In the genomic region with DNA sequence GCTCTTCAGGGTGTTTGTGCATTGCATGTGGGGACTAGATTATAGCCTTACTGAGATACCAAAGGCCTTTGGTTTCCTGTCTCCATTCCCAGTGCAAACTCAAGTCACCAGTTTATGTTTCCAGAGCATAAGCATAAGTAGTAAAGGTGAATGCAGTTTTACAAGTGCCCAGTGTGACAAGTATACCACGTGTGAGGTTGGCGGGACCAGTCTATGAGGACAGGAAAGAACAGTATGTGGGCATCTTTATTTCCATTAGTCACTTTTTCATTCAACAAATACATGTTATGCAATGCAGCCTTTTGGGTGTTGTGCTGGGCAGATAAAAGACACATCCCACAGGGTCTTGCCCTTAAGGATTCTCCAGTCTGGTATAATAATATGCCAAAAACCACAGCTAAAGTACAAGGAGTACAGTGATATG, we compare ENCODE assay signal across 8 cellular contexts.
DNase-seq lines count a peak whose midpoint lies in the region; ATAC-seq and TF ChIP-seq lines count a peak whose summit lies in the region.

No MANE protein-coding gene starts in this region.

- no peak for ATAC-seq in HG03571 (IDR thresholded peaks at IDR 0.05; ENCODE audit: unreplicated experiment)
- no peak for ATAC-seq in GM19328 (IDR thresholded peaks at IDR 0.05; ENCODE audit: unreplicated experiment)
- no peak for ATAC-seq in HG03342 (IDR thresholded peaks at IDR 0.05; ENCODE audit: unreplicated experiment)

- no peaks in the 10 kb centered on the region for H3K27me3 ChIP-seq in BLaER1 treated with 17β-estradiol and CSF1 and Interleukin-3, amounts not matched to agents 10 nM and 100 nM
- no peaks in the 10 kb centered on the region for H3K27me3 ChIP-seq in colonic mucosa
- no peaks in the 10 kb centered on the region for H3K27me3 ChIP-seq in osteoblast (ENCODE audit: insufficient read depth, low read length)

- H3K4me3 ChIP-seq in BLaER1 treated with 17β-estradiol and CSF1 and Interleukin-3, amounts not matched to agents 10 nM and 100 nM = no peak overlapping the region
- H3K4me3 ChIP-seq in colonic mucosa (no peak overlapping the region), osteoblast (ENCODE audit: insufficient read depth, low read length) (no peak overlapping the region)

- no peak overlapping the region for H2AFZ ChIP-seq in osteoblast (ENCODE audit: low read length)

- DNase-seq in RPMI7951 (ENCODE audit: low read depth) (peak; percentile 43), colonic mucosa (peak; percentile 50), osteoblast (ENCODE audit: insufficient read length, low spot score, missing footprints) (peak; percentile 59), NOMO-1 (lab: John Stamatoyannopoulos, UW; ENCODE audit: unreplicated experiment in 2 of 2) (no peak)

- peaks cover 0 to 87% (median 0%) of the 10 kb centered on the region in 11 experiments; a peak in 3 of 22 replicates for H4K20me1 ChIP-seq in BLaER1 treated with 17β-estradiol and CSF1 and Interleukin-3, amounts not matched to agents 10 nM and 100 nM
- H4K20me1 ChIP-seq in osteoblast (ENCODE audit: insufficient read depth, low read length) = peaks cover 20% of the 10 kb centered on the region

- peaks cover 24 to 72% (median 42%) of the 10 kb centered on the region in 11 experiments for H3K36me3 ChIP-seq in BLaER1 treated with 17β-estradiol and CSF1 and Interleukin-3, amounts not matched to agents 10 nM and 100 nM
- H3K36me3 ChIP-seq in colonic mucosa (no peaks in the 10 kb centered on the region), osteoblast (ENCODE audit: insufficient read depth, low read length) (peaks cover 17% of the 10 kb centered on the region)

- H3K4me1 ChIP-seq in BLaER1 treated with 17β-estradiol and CSF1 and Interleukin-3, amounts not matched to agents 10 nM and 100 nM = peaks cover 91 to 100% (median 97%) of the 10 kb centered on the region in 10 experiments
- H3K4me1 ChIP-seq in colonic mucosa (peaks cover 4% of the 10 kb centered on the region), osteoblast (ENCODE audit: insufficient read depth, low read length) (peaks cover 64% of the 10 kb centered on the region)

- H3K9ac ChIP-seq in BLaER1 treated with 17β-estradiol and CSF1 and Interleukin-3, amounts not matched to agents 10 nM and 100 nM = peak overlapping the region in 8 of 11 experiments; percentile 4 to 83 (median 59); a peak in 9 of 22 replicates
- peak overlapping the region in 1 of 2 donors; percentile 90 for H3K9ac ChIP-seq in colonic mucosa (ENCODE audit: low read depth in 2 of 2, low read length in 2 of 2)

- H3K9me3 ChIP-seq in BLaER1 treated with 17β-estradiol and CSF1 and Interleukin-3, amounts not matched to agents 10 nM and 100 nM (replicated peaks in 1 of 11) = peaks cover 0 to 32% (median 17%) of the 10 kb centered on the region in 11 experiments; a peak in 15 of 22 replicates
- H3K9me3 ChIP-seq in colonic mucosa (no peaks in the 10 kb centered on the region), osteoblast (ENCODE audit: low read depth, low read length) (no peaks in the 10 kb centered on the region)

- TF ChIP-seq CTCF in colonic mucosa (IDR thresholded peaks at IDR 0.05) = no peak
- no peak for TF ChIP-seq CTCF in osteoblast (IDR thresholded peaks at IDR 0.05; ENCODE audit: extremely low read depth, low read depth, low read length)

- H3K79me2 ChIP-seq in osteoblast (ENCODE audit: insufficient read depth, low read length) = peaks cover 69% of the 10 kb centered on the region

- peak overlapping the region; percentile 54 to 92 (median 73); a peak in 20 of 22 replicates for H3K27ac ChIP-seq in BLaER1 treated with 17β-estradiol and CSF1 and Interleukin-3, amounts not matched to agents 10 nM and 100 nM
- H3K27ac ChIP-seq in colonic mucosa (peak overlapping the region; percentile 79), osteoblast (ENCODE audit: low read depth, low read length) (peak overlapping the region; percentile 93)

- intact Hi-C loops in colonic mucosa (cut with DNase I) = no loop called here

- peak overlapping the region; percentile 44 to 91 (median 70) for H3K4me2 ChIP-seq in BLaER1 treated with 17β-estradiol and CSF1 and Interleukin-3, amounts not matched to agents 10 nM and 100 nM
- H3K4me2 ChIP-seq in osteoblast (ENCODE audit: insufficient read depth, low read length) = peak overlapping the region; percentile 88

Comparison
In these comparisons a context has a peak if more than half of its experiments do, and no peak if none do; other contexts are left out.
1. DNase-seq: peak in RPMI7951 (single experiment), colonic mucosa (single experiment) and osteoblast (single experiment); none in NOMO-1 (0 of 2).
2. Peak in every context shown above with its lines, with median percentiles within 50 percentile points of each other: H3K27ac ChIP-seq.